ENCODE assay signal across 1 cellular context in the genomic region with DNA sequence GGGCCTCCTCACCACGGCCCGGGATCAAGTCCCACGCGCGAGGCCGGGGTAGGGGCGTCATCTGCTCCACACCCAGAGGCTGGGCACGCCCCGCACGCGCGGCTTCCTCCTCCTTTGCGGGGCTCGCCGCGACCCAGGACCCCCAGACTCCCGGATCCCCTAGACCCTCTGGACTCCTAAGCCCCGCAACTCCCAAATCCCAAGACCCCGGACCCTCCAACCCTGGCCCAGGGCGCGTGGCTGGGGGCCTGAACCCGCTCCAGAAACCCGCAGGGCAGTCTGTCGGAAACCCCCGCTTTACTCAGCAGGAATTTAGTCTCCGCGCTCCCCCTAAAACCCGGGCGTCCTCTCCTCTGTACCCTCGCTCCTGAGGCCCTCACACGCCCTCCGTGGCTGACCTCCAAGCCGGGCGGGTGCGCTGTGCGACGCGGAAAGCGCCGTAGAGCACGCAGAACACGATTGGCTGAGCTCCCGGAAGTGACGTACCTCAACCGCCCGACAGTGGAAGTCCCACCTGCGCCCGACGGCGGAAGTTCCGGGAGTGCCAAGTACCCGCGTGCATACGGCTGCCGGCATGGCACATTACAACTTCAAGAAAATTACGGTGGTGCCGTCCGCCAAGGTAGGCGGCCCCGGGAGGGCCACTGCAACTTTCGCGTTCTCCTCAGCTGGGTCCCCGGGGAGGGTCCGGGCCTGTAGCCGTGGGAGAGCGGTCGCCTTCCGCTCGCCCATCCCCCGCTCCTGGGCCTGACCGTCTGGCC.
TF ChIP-seq lines count a peak whose summit lies in the region.

TSS of gene GTPBP4 (plus strand) at position 529 of the 761 bp plus-strand sequence. CDS start at position 575, 46 bp downstream.

TF ChIP-seq in IMR-90, 13 proteins besides CTCF, POLR2A, EP300 and RAD21 (continued from another document):
- TF ChIP-seq USF2 (IDR thresholded peaks at IDR 0.05; ENCODE audit: low read depth, low read length) = 0 out of 2 replicates have a peak, but pooled peaks have one; percentile 10
- TF ChIP-seq MAFK (IDR thresholded peaks at IDR 0.05; ENCODE audit: low read depth, low read length) = no peak
- no peak for TF ChIP-seq RFX5 (IDR thresholded peaks at IDR 0.05; ENCODE audit: low read depth, low read length)
- TF ChIP-seq CHD1 (IDR thresholded peaks at IDR 0.05; ENCODE audit: low read depth, low read length) = peak; percentile 18; the same call in 1 of the 2 replicates
- no peak for TF ChIP-seq ELK1 (IDR thresholded peaks at IDR 0.05; ENCODE audit: borderline replicate concordance, low read depth, low read length)
- TF ChIP-seq MXI1 (IDR thresholded peaks at IDR 0.05; ENCODE audit: borderline replicate concordance, low read depth, low read length) = peak; percentile 98
- no peak for TF ChIP-seq SMC3 (IDR thresholded peaks at IDR 0.05; ENCODE audit: low read depth, low read length)
- no peak for TF ChIP-seq NFE2L2 (IDR thresholded peaks at IDR 0.05; ENCODE audit: low read depth, low read length)
